Comparison of ENCODE assay signal across 19 cellular contexts in the genomic region with DNA sequence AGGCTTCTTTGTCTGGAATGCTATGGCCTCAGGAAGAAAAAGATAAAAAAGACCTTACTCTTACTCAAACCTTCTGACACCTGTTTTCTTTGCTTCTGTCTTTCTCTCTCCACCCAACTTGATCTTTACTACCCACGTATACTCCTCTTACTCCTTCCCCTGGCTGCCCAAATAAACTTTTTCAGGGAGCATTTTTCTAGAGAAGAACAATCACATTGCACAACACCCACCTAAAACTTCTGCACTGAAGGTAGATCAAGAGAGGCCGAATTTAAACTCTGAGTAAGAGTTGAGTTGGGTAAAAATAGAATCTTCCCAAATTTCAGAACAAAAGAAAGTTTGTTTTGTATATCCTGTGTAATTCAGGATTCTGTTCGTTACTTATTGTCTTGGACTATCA. TPM values are rescaled to one million over a fixed set of nuclear protein-coding genes. Genes with fewer than 3 reads are reported as not detected.
"Had no signal": no experiment of that assay in that cellular context is flagged by ENCODE, and none has a peak within 500 bp of the region (broad histone marks: within the 10 kb centered on the region; RNA-seq: fewer than 3 reads in every experiment).

No MANE protein-coding gene starts in this region.

- H3K9me3 ChIP-seq: ascending aorta, colonic mucosa, neutrophil, prostate gland, right lobe of liver, testis had no signal

- H3K27me3 ChIP-seq: ascending aorta, colonic mucosa, right lobe of liver, testis had no signal

- H3K36me3 ChIP-seq: ascending aorta, colonic mucosa, neutrophil, prostate gland, right lobe of liver had no signal

- H3K4me1 ChIP-seq: colonic mucosa, prostate gland, right lobe of liver, testis had no signal

- H3K27ac Mint-ChIP-seq: activated T-helper 2 cell treated with anti-CD3 and anti-CD28 coated beads, Interferon-gamma antibody, Interleukin-2, Interleukin-4, amounts not matched to agents 10 μg/mL and 5 μg/mL and 100 μg/mL, durations not matched to agents 14 hours and 24 hours and 36 hours; naive thymus-derived CD4-positive, alpha-beta T cell; T-helper 2 cell treated with Interferon-gamma antibody and Interleukin-4, amounts not matched to agents 5 μg/mL and 100 μg/mL, for 36 hours had no signal

- H3K27ac ChIP-seq: ascending aorta, colonic mucosa, neutrophil, prostate gland, right lobe of liver, testis had no signal

- H3K4me3 ChIP-seq: ascending aorta, colonic mucosa, prostate gland, right lobe of liver, testis had no signal

- DNase-seq: activated CD4-positive, alpha-beta T cell treated with anti-CD3 and anti-CD28 coated beads for 1 hour; colonic mucosa; effector memory CD4-positive, alpha-beta T cell; naive thymus-derived CD4-positive, alpha-beta T cell; right lobe of liver; stimulated activated CD4-positive, alpha-beta T cell treated with anti-CD3 and anti-CD28 coated beads, Interleukin-4, amount 100 ng/mL, for 1 hour; stimulated activated CD8-positive, alpha-beta memory T cell treated with anti-CD3 and anti-CD28 coated beads, Interleukin-4, amount 100 ng/mL, for 48 hours; stimulated activated naive CD8-positive, alpha-beta T cell treated with anti-CD3 and anti-CD28 coated beads, Interleukin-15, Interleukin-2, amounts not matched to agents 100 U/mL and 50 U/mL, for 24 hours; testis had no signal

- H3K9me3 Mint-ChIP-seq: activated T-helper 2 cell treated with anti-CD3 and anti-CD28 coated beads, Interferon-gamma antibody, Interleukin-2, Interleukin-4, amounts not matched to agents 10 μg/mL and 5 μg/mL and 100 μg/mL, durations not matched to agents 14 hours and 24 hours and 36 hours; T-helper 2 cell treated with Interferon-gamma antibody and Interleukin-4, amounts not matched to agents 5 μg/mL and 100 μg/mL, for 36 hours had no signal

- ATAC-seq: activated naive CD4-positive, alpha-beta T cell treated with anti-CD3 and anti-CD28 coated beads, Interleukin-2, amount 50 U/mL, for 72 hours; naive thymus-derived CD4-positive, alpha-beta T cell; right lobe of liver; stimulated activated naive CD8-positive, alpha-beta T cell treated with anti-CD3 and anti-CD28 coated beads, Interleukin-15, Interleukin-2, amounts not matched to agents 100 U/mL and 50 U/mL, for 24 hours had no signal

RNA-seq across cellular contexts. Expression of a gene that starts 3.9 kb away (rescaled TPM):
- total RNA-seq: activated naive CD4-positive, alpha-beta T cell treated with anti-CD3 and anti-CD28 coated beads, Interleukin-2, amount 50 U/mL, for 72 hours; ascending aorta; cardiac septum; colonic mucosa; epithelial cell of proximal tubule; lower leg skin; prostate gland; right lobe of liver; urinary bladder had no signal

RNA-seq across cellular contexts. Expression of a gene that starts 20.5 kb away (rescaled TPM):
- total RNA-seq: activated naive CD4-positive, alpha-beta T cell treated with anti-CD3 and anti-CD28 coated beads, Interleukin-2, amount 50 U/mL, for 72 hours; activated T-helper 2 cell treated with anti-CD3 and anti-CD28 coated beads, Interferon-gamma antibody, Interleukin-2, Interleukin-4, amounts not matched to agents 10 μg/mL and 5 μg/mL and 100 μg/mL, durations not matched to agents 14 hours and 24 hours and 36 hours; ascending aorta; cardiac septum; colonic mucosa; epithelial cell of proximal tubule; lower leg skin; naive thymus-derived CD4-positive, alpha-beta T cell; prostate gland; right lobe of liver; urinary bladder had no signal
